In genomic region chr2:190207929-190208328, GRCh38 we compare ENCODE assay signal across 21 cellular contexts.
"Had no signal": no experiment of that assay in that cellular context is flagged by ENCODE, and none has a peak within 500 bp of the region (broad histone marks: within the 10 kb centered on the region; RNA-seq: fewer than 3 reads in every experiment).

No MANE protein-coding gene starts in this region.

- H3K4me3 ChIP-seq: lung, neural progenitor cell, ovary, tibial artery, upper lobe of left lung, uterus had no signal

- DNase-seq: dermis blood vessel endothelial cell; foreskin keratinocyte; immature natural killer cell; kidney; left cardiac atrium; left ventricle myocardium superior; mesenchymal stem cell; midbrain; nucleus accumbens; ovary; right cardiac atrium; stimulated activated CD4-positive, alpha-beta T cell treated with anti-CD3 and anti-CD28 coated beads, Interleukin-4, amount 100 ng/mL, for 1 hour; stimulated activated CD8-positive, alpha-beta memory T cell treated with anti-CD3 and anti-CD28 coated beads, Interleukin-4, amount 100 ng/mL, for 48 hours; stimulated activated naive CD8-positive, alpha-beta T cell treated with anti-CD3 and anti-CD28 coated beads, Interleukin-15, Interleukin-2, amounts not matched to agents 100 U/mL and 50 U/mL, for 24 hours; tibial artery; upper lobe of left lung; uterus had no signal

- ATAC-seq: foreskin keratinocyte; left cardiac atrium; left ventricle myocardium superior; natural killer cell treated with Interleukin-12 subunit alpha and Interleukin-12 subunit beta and Interleukin-15 and Interleukin-18, amount 100 ng/mL, for 72 hours; right cardiac atrium; stimulated activated effector memory CD8-positive, alpha-beta T cell treated with anti-CD3 and anti-CD28 coated beads, Interleukin-12 subunit alpha, Interleukin-12 subunit beta, amount 100 ng/mL, for 72 hours; stimulated activated naive CD8-positive, alpha-beta T cell treated with anti-CD3 and anti-CD28 coated beads, Interleukin-15, Interleukin-2, amounts not matched to agents 100 U/mL and 50 U/mL, for 24 hours had no signal

- H3K27me3 Mint-ChIP-seq: natural killer cell treated with Interleukin-12 subunit alpha and Interleukin-12 subunit beta and Interleukin-15 and Interleukin-18, amount 100 ng/mL, for 72 hours had no signal

- H3K27ac Mint-ChIP-seq: natural killer cell treated with Interleukin-12 subunit alpha and Interleukin-12 subunit beta and Interleukin-15 and Interleukin-18, amount 100 ng/mL, for 72 hours; neural progenitor cell; stimulated activated effector memory CD8-positive, alpha-beta T cell treated with anti-CD3 and anti-CD28 coated beads, Interleukin-12 subunit alpha, Interleukin-12 subunit beta, amount 100 ng/mL, for 72 hours had no signal

- H3K36me3 ChIP-seq: ovary, uterus had no signal

- H3K4me2 ChIP-seq: neural progenitor cell had no signal

- H3K4me3 Mint-ChIP-seq: immature natural killer cell; natural killer cell treated with Interleukin-12 subunit alpha and Interleukin-12 subunit beta and Interleukin-15 and Interleukin-18, amount 100 ng/mL, for 72 hours; neural progenitor cell; stimulated activated effector memory CD8-positive, alpha-beta T cell treated with anti-CD3 and anti-CD28 coated beads, Interleukin-12 subunit alpha, Interleukin-12 subunit beta, amount 100 ng/mL, for 72 hours had no signal

- H3K4me1 ChIP-seq: foreskin keratinocyte, neural progenitor cell, tibial artery, upper lobe of left lung, uterus had no signal

- H3K9me3 ChIP-seq: ovary, tibial artery, upper lobe of left lung, uterus had no signal

- H3K27me3 ChIP-seq: foreskin keratinocyte, neural progenitor cell, ovary, tibial artery, upper lobe of left lung, uterus had no signal

- FAIRE-seq: kidney had no signal

- H3K27ac ChIP-seq: foreskin keratinocyte, neural progenitor cell, ovary, tibial artery, upper lobe of left lung, uterus had no signal

- H3K9ac ChIP-seq: neural progenitor cell had no signal

- H3K9me3 Mint-ChIP-seq: immature natural killer cell; natural killer cell treated with Interleukin-12 subunit alpha and Interleukin-12 subunit beta and Interleukin-15 and Interleukin-18, amount 100 ng/mL, for 72 hours; neural progenitor cell; stimulated activated effector memory CD8-positive, alpha-beta T cell treated with anti-CD3 and anti-CD28 coated beads, Interleukin-12 subunit alpha, Interleukin-12 subunit beta, amount 100 ng/mL, for 72 hours had no signal

- H3K36me3 Mint-ChIP-seq: neural progenitor cell had no signal

- H3K4me1 Mint-ChIP-seq: immature natural killer cell; neural progenitor cell; stimulated activated effector memory CD8-positive, alpha-beta T cell treated with anti-CD3 and anti-CD28 coated beads, Interleukin-12 subunit alpha, Interleukin-12 subunit beta, amount 100 ng/mL, for 72 hours had no signal

- H2AFZ ChIP-seq: neural progenitor cell had no signal
